In the genomic region with DNA sequence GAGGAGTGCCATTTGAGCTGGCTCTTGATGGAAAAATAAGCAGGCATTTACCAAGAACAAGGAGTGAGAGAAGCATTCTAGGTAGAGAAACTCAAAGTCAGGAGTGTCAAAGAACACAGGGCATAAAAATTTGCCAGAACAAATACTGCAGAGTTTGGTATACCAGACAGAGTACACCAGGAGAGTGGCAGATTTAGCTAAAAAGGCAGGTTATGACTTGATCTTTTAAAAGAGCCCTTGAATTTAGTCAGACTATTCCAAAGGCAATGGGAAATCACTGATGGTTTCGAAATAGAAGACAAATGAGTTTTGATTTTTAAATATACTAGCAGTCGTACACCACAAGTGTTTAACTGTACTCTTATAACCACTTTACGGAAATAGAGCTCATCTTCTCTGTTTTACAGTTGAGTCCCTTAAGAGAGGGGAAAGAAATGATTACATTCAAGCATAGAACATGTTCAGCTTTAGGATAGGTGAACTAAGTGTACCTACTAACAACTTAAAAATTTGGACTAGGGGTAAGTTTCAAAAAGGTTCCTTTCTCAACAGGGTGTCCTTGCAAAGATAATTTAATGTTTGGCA, we compare ENCODE assay signal across 1 cellular context.
TF ChIP-seq lines count a peak whose summit lies in the region.

No MANE protein-coding gene starts in this region.

TF ChIP-seq in GM12878, 131 proteins besides CTCF, POLR2A, EP300 and RAD21:
- TF ChIP-seq, protein P1, sequence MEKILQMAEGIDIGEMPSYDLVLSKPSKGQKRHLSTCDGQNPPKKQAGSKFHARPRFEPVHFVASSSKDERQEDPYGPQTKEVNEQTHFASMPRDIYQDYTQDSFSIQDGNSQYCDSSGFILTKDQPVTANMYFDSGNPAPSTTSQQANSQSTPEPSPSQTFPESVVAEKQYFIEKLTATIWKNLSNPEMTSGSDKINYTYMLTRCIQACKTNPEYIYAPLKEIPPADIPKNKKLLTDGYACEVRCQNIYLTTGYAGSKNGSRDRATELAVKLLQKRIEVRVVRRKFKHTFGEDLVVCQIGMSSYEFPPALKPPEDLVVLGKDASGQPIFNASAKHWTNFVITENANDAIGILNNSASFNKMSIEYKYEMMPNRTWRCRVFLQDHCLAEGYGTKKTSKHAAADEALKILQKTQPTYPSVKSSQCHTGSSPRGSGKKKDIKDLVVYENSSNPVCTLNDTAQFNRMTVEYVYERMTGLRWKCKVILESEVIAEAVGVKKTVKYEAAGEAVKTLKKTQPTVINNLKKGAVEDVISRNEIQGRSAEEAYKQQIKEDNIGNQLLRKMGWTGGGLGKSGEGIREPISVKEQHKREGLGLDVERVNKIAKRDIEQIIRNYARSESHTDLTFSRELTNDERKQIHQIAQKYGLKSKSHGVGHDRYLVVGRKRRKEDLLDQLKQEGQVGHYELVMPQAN (conservative IDR thresholded peaks at IDR 0.05), result no peak
- TF ChIP-seq YY1 (IDR thresholded peaks at IDR 0.05; ENCODE audit: low read depth, low read length) (no peak), RUNX3 (IDR thresholded peaks at IDR 0.05; ENCODE audit: low read length) (no peak), CREB1 (IDR thresholded peaks at IDR 0.05; ENCODE audit: low read depth) (no peak), ESRRA (IDR thresholded peaks at IDR 0.05; ENCODE audit: low read length) (no peak), USF2 (IDR thresholded peaks at IDR 0.05; ENCODE audit: borderline replicate concordance, low read depth, low read length) (no peak), TCF3 (IDR thresholded peaks at IDR 0.05; ENCODE audit: borderline replicate concordance, insufficient read depth, low read depth, low read length) (no peak), MEF2A (IDR thresholded peaks at IDR 0.05; ENCODE audit: insufficient read depth, low read depth, low read length) (no peak), CBFB (IDR thresholded peaks at IDR 0.05; ENCODE audit: low read depth) (no peak), RB1 (IDR thresholded peaks at IDR 0.05; ENCODE audit: borderline replicate concordance) (no peak), TCF7 (IDR thresholded peaks at IDR 0.05; ENCODE audit: borderline replicate concordance) (no peak), MTA2 (IDR thresholded peaks at IDR 0.05; ENCODE audit: low read depth) (no peak), SMAD1 (IDR thresholded peaks at IDR 0.05; ENCODE audit: low read depth, partially characterized antibody) (no peak), SUPT20H (IDR thresholded peaks at IDR 0.05; ENCODE audit: borderline replicate concordance, control insufficient read depth, low read depth, low read length) (no peak)
- TF ChIP-seq, protein P2, sequence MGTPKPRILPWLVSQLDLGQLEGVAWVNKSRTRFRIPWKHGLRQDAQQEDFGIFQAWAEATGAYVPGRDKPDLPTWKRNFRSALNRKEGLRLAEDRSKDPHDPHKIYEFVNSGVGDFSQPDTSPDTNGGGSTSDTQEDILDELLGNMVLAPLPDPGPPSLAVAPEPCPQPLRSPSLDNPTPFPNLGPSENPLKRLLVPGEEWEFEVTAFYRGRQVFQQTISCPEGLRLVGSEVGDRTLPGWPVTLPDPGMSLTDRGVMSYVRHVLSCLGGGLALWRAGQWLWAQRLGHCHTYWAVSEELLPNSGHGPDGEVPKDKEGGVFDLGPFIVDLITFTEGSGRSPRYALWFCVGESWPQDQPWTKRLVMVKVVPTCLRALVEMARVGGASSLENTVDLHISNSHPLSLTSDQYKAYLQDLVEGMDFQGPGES (IDR thresholded peaks at IDR 0.05), result no peak
